In the genomic region with DNA sequence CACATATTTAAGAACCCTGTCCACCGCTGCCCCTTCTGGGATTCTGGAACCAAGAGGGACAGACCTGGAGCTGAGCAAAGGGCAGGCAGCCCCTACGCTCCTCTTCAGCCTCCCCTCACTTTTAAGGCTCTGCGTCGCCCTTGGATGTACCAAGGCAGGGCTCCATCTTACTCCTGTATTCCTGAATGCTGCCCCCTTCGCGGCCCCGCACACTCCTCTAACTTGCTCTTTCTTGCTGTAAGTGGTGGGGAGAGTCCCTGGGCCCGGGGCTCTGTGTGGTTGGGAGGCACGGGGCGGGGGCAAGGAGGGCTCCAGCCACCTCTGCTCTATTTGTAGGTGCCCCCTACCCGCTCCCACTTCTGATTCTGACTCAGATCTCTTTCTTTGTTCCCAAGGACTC, we compare ENCODE assay signal across 12 cellular contexts. TPM values are rescaled to one million over a fixed set of nuclear protein-coding genes. Genes with fewer than 3 reads are reported as not detected.
DNase-seq lines count a peak whose midpoint lies in the region; ATAC-seq and TF ChIP-seq lines count a peak whose summit lies in the region.
"Had no signal": no experiment of that assay in that cellular context is flagged by ENCODE, and none has a peak within 500 bp of the region (broad histone marks: within the 10 kb centered on the region; RNA-seq: fewer than 3 reads in every experiment).

No MANE protein-coding gene starts in this region.

- H3K9me3 Mint-ChIP-seq in nephron progenitor cell = no peaks in the 10 kb centered on the region
- H3K9me3 Mint-ChIP-seq in naive thymus-derived CD8-positive, alpha-beta T cell = no peaks in the 10 kb centered on the region
- no peaks in the 10 kb centered on the region for H3K9me3 Mint-ChIP-seq in T-helper 2 cell treated with Interferon-gamma antibody and Interleukin-4, amounts not matched to agents 5 μg/mL and 100 μg/mL, for 36 hours
- H3K9me3 Mint-ChIP-seq: stimulated activated effector memory CD8-positive, alpha-beta T cell treated with anti-CD3 and anti-CD28 coated beads, Interleukin-12 subunit alpha, Interleukin-12 subunit beta, amount 100 ng/mL, for 72 hours had no signal

- H3K27ac Mint-ChIP-seq in nephron progenitor cell = peak overlapping the region; percentile 15
- no peak overlapping the region for H3K27ac Mint-ChIP-seq in naive thymus-derived CD8-positive, alpha-beta T cell
- no peak overlapping the region for H3K27ac Mint-ChIP-seq in T-helper 2 cell treated with Interferon-gamma antibody and Interleukin-4, amounts not matched to agents 5 μg/mL and 100 μg/mL, for 36 hours
- H3K27ac Mint-ChIP-seq: activated CD8-positive, alpha-beta T cell treated with anti-CD3 and anti-CD28 coated beads, Interleukin-2, amount 10 ng/mL, durations not matched to agents 7 days and 5 days; stimulated activated effector memory CD8-positive, alpha-beta T cell treated with anti-CD3 and anti-CD28 coated beads, Interleukin-12 subunit alpha, Interleukin-12 subunit beta, amount 100 ng/mL, for 72 hours had no signal

- peaks cover 42% of the 10 kb centered on the region for H3K4me1 Mint-ChIP-seq in nephron progenitor cell
- H3K4me1 Mint-ChIP-seq in naive thymus-derived CD8-positive, alpha-beta T cell = peaks cover 4 to 11% (median 7%) of the 10 kb centered on the region in 4 donors
- peaks cover 14% of the 10 kb centered on the region for H3K4me1 Mint-ChIP-seq in T-helper 2 cell treated with Interferon-gamma antibody and Interleukin-4, amounts not matched to agents 5 μg/mL and 100 μg/mL, for 36 hours (ENCODE audit: low read depth)

- H3K9me3 ChIP-seq in left ventricle myocardium inferior (replicated peaks) = peaks cover 14% of the 10 kb centered on the region
- H3K9me3 ChIP-seq: right atrium auricular region had no signal

- POLR2A ChIA-PET in naive thymus-derived CD8-positive, alpha-beta T cell (lab: Charles Lee) = no interaction called here

- H3K27ac ChIP-seq in left ventricle myocardium inferior (replicated peaks) = peak overlapping the region; percentile 79

- peaks cover 28% of the 10 kb centered on the region for H3K4me1 ChIP-seq in left ventricle myocardium inferior

- intact Hi-C loops in left ventricle myocardium inferior (cut with micrococcal nuclease) (no loop called here), Right ventricle myocardium inferior (cut with DNase I) (no loop called here)

- no peak for DNase-seq in left ventricle myocardium inferior
- DNase-seq in Right ventricle myocardium inferior (ENCODE audit: missing footprints) = no peak
- no peak for DNase-seq in epithelial cell of esophagus (ENCODE audit: low read depth)
- DNase-seq in nephron progenitor cell = no peak
- no peak for DNase-seq in naive thymus-derived CD8-positive, alpha-beta T cell
- DNase-seq in OCI-M2 (lab: John Stamatoyannopoulos, UW; ENCODE audit: unreplicated experiment) = no peak
- no peak for DNase-seq in NCI-H1436 (lab: John Stamatoyannopoulos, UW)
- DNase-seq in T-helper 2 cell treated with Interferon-gamma antibody and Interleukin-4, amounts not matched to agents 5 μg/mL and 100 μg/mL, for 36 hours (ENCODE audit: low spot score) = no peak
- DNase-seq: activated CD8-positive, alpha-beta T cell treated with anti-CD3 and anti-CD28 coated beads, Interleukin-2, amount 10 ng/mL, durations not matched to agents 7 days and 5 days; activated effector memory CD4-positive, alpha-beta T cell treated with Interleukin-2 at 50 U/mL for 16 hours had no signal

- H3K27me3 Mint-ChIP-seq in nephron progenitor cell (ENCODE audit: low read depth, poor library complexity) = peaks cover 11% of the 10 kb centered on the region
- H3K27me3 Mint-ChIP-seq in naive thymus-derived CD8-positive, alpha-beta T cell = peaks cover 0 to 11% (median 5%) of the 10 kb centered on the region in 5 donors
- no peaks in the 10 kb centered on the region for H3K27me3 Mint-ChIP-seq in T-helper 2 cell treated with Interferon-gamma antibody and Interleukin-4, amounts not matched to agents 5 μg/mL and 100 μg/mL, for 36 hours (ENCODE audit: low read depth)

- no peaks in the 10 kb centered on the region for H3K36me3 Mint-ChIP-seq in nephron progenitor cell (ENCODE audit: low read depth)
- H3K36me3 Mint-ChIP-seq in naive thymus-derived CD8-positive, alpha-beta T cell = no peaks in the 10 kb centered on the region
- H3K36me3 Mint-ChIP-seq in T-helper 2 cell treated with Interferon-gamma antibody and Interleukin-4, amounts not matched to agents 5 μg/mL and 100 μg/mL, for 36 hours (ENCODE audit: low read depth) = no peaks in the 10 kb centered on the region
- H3K36me3 Mint-ChIP-seq: stimulated activated effector memory CD8-positive, alpha-beta T cell treated with anti-CD3 and anti-CD28 coated beads, Interleukin-12 subunit alpha, Interleukin-12 subunit beta, amount 100 ng/mL, for 72 hours had no signal

- no peaks in the 10 kb centered on the region for H3K36me3 ChIP-seq in left ventricle myocardium inferior
- H3K36me3 ChIP-seq: right atrium auricular region had no signal

- H3K4me3 ChIP-seq in left ventricle myocardium inferior (peak overlapping the region; percentile 33), epithelial cell of esophagus (ENCODE audit: low read length) (peak overlapping the region; percentile 100)
- H3K4me3 ChIP-seq: right atrium auricular region had no signal

- no peak for TF ChIP-seq CTCF in left ventricle myocardium inferior (IDR thresholded peaks at IDR 0.05; ENCODE audit: borderline replicate concordance)
- TF ChIP-seq CTCF in epithelial cell of esophagus (IDR thresholded peaks at IDR 0.05; ENCODE audit: insufficient read depth, low read depth, low read length, missing control alignments) = no peak
- TF ChIP-seq CTCF in nephron progenitor cell (IDR thresholded peaks at IDR 0.05) = no peak

- H3K27me3 ChIP-seq in left ventricle myocardium inferior (ENCODE audit: low read depth) = no peaks in the 10 kb centered on the region
- H3K27me3 ChIP-seq: right atrium auricular region had no signal

- ATAC-seq in Right ventricle myocardium inferior = no peak
- no peak for ATAC-seq in naive thymus-derived CD8-positive, alpha-beta T cell
- ATAC-seq: activated CD8-positive, alpha-beta T cell treated with anti-CD3 and anti-CD28 coated beads, Interleukin-2, amount 10 ng/mL, durations not matched to agents 7 days and 5 days; stimulated activated effector memory CD8-positive, alpha-beta T cell treated with anti-CD3 and anti-CD28 coated beads, Interleukin-12 subunit alpha, Interleukin-12 subunit beta, amount 100 ng/mL, for 72 hours had no signal

- H3K4me3 Mint-ChIP-seq in nephron progenitor cell = peak overlapping the region; percentile 47
- no peak overlapping the region for H3K4me3 Mint-ChIP-seq in naive thymus-derived CD8-positive, alpha-beta T cell
- no peak overlapping the region for H3K4me3 Mint-ChIP-seq in T-helper 2 cell treated with Interferon-gamma antibody and Interleukin-4, amounts not matched to agents 5 μg/mL and 100 μg/mL, for 36 hours
- H3K4me3 Mint-ChIP-seq: activated CD8-positive, alpha-beta T cell treated with anti-CD3 and anti-CD28 coated beads, Interleukin-2, amount 10 ng/mL, durations not matched to agents 7 days and 5 days; stimulated activated effector memory CD8-positive, alpha-beta T cell treated with anti-CD3 and anti-CD28 coated beads, Interleukin-12 subunit alpha, Interleukin-12 subunit beta, amount 100 ng/mL, for 72 hours had no signal

RNA-seq across cellular contexts. Expression of a gene that starts 1.2 kb away (rescaled TPM):
- not detected for total RNA-seq in left ventricle myocardium inferior
- total RNA-seq in Right ventricle myocardium inferior = not detected
- not detected for total RNA-seq in naive thymus-derived CD8-positive, alpha-beta T cell
- not detected for polyA plus RNA-seq in naive thymus-derived CD8-positive, alpha-beta T cell
- total RNA-seq: right atrium auricular region had no signal

RNA-seq across cellular contexts. Expression of a gene that starts 56.9 kb away (rescaled TPM):
- 130 TPM for total RNA-seq in left ventricle myocardium inferior
- 228 TPM for total RNA-seq in Right ventricle myocardium inferior
- total RNA-seq in naive thymus-derived CD8-positive, alpha-beta T cell = under 1 TPM; 0.80 to 0.86 TPM
- 1 to 10 TPM in 1 of 3 donors, under 1 TPM in 1, not detected in 1; 0.09 to 1.0 TPM for polyA plus RNA-seq in naive thymus-derived CD8-positive, alpha-beta T cell

Comparison
In these comparisons a context has a peak if more than half of its experiments do, and no peak if none do; other contexts are left out.
1. RNA of a gene that starts 56.9 kb away (total RNA-seq): 228 TPM in Right ventricle myocardium inferior (single experiment) and 130 TPM in left ventricle myocardium inferior (single experiment); 0.80 to 0.86 TPM in naive thymus-derived CD8-positive, alpha-beta T cell; every median in the first group is over 10 times any median in the second.